In the genomic region with DNA sequence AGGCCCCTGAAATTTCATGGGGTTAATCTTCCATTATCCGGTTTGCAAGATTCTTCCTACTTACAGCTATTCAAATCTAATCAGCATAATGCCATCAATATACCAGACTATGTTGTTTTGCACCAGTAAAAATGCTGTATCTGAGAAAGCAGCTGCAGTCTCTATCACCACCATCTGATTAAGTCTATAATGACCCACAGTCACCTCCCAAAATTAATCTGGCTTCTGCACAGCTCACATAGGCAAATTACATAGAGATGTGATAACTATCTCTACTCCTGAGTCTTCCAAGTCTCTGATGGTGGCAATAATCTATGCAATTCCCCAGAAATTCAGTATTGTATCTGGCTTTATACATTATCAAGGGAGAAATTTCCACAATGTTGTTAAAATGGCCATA, we compare ENCODE assay signal across 6 cellular contexts.
"Had no signal": no experiment of that assay in that cellular context is flagged by ENCODE, and none has a peak within 500 bp of the region (broad histone marks: within the 10 kb centered on the region; RNA-seq: fewer than 3 reads in every experiment).

No MANE protein-coding gene starts in this region.

- ATAC-seq: HepG2, K562 had no signal

- H3K27ac ChIP-seq: HL-60 had no signal

- DNase-seq: IMR-90, KBM-7, KG1 had no signal

- H3K4me3 ChIP-seq: K562 had no signal
